ENCODE assay signal across 32 cellular contexts in genomic region chr1:203091761-203092330, GRCh38. TPM values are rescaled to one million over a fixed set of nuclear protein-coding genes. Genes with fewer than 3 reads are reported as not detected.
"Had no signal": no experiment of that assay in that cellular context is flagged by ENCODE, and none has a peak within 500 bp of the region (broad histone marks: within the 10 kb centered on the region; RNA-seq: fewer than 3 reads in every experiment).

No MANE protein-coding gene starts in this region.

- H3K4me3 Mint-ChIP-seq: activated naive CD8-positive, alpha-beta T cell; activated T-cell treated with anti-CD3 and anti-CD28 coated beads, Interleukin-2, amount 50 U/mL, for 4 hours; endodermal cell; natural killer cell; stimulated activated naive B cell treated with anti-CD40 and anti-IgM and Interleukin-4, amounts not matched to agents 10 μg/mL and 1 μg/mL and 100 μg/mL, for 72 hours had no signal

- H3K4me1 ChIP-seq: adrenal gland, lower lobe of right lung, pancreas, uterus had no signal

- H3K27me3 ChIP-seq: dorsolateral prefrontal cortex, pancreas, testis, uterus had no signal

- ATAC-seq: activated CD4-positive, CD25-positive, alpha-beta regulatory T cell treated with anti-CD3 and anti-CD28 coated beads, Interleukin-2, amount 50 U/mL, for 24 hours; activated T-cell treated with anti-CD3 and anti-CD28 coated beads, Interleukin-2, amount 50 U/mL, for 4 hours; heart left ventricle; lower lobe of right lung; natural killer cell; pancreas; right cardiac atrium; stimulated activated naive B cell treated with anti-CD40 and anti-IgM and Interleukin-4, amounts not matched to agents 10 μg/mL and 1 μg/mL and 100 μg/mL, for 72 hours had no signal

- H3K27ac Mint-ChIP-seq: activated naive CD8-positive, alpha-beta T cell; activated T-helper 2 cell treated with anti-CD3 and anti-CD28 coated beads, Interferon-gamma antibody, Interleukin-2, Interleukin-4, amounts not matched to agents 10 μg/mL and 5 μg/mL and 100 μg/mL, durations not matched to agents 14 hours and 24 hours and 36 hours; endodermal cell; natural killer cell; stimulated activated naive B cell treated with anti-CD40 and anti-IgM and Interleukin-4, amounts not matched to agents 10 μg/mL and 1 μg/mL and 100 μg/mL, for 72 hours had no signal

- H3K4me3 ChIP-seq: adrenal gland, dorsolateral prefrontal cortex, heart left ventricle, lower lobe of right lung, pancreas, skin epidermis, testis, uterus had no signal

- DNase-seq: activated CD4-positive, alpha-beta T cell treated with anti-CD3 and anti-CD28 coated beads, Interleukin-2, amount 50 U/mL, for 1 hour; activated CD8-positive, alpha-beta memory T cell treated with anti-CD3 and anti-CD28 coated beads, Interleukin-2, amount 50 U/mL, for 48 hours; activated naive CD4-positive, alpha-beta T cell; activated T-cell treated with anti-CD3 and anti-CD28 coated beads, Interleukin-2, amount 50 U/mL, for 4 hours; adrenal gland; central memory CD4-positive, alpha-beta T cell; dorsolateral prefrontal cortex; endodermal cell; heart left ventricle; kidney; lower lobe of right lung; natural killer cell; pancreas; right cardiac atrium; stimulated activated CD4-positive, alpha-beta T cell treated with anti-CD3 and anti-CD28 coated beads, Interleukin-15, amount 100 ng/mL, for 24 hours; stimulated activated CD8-positive, alpha-beta memory T cell treated with anti-CD3 and anti-CD28 coated beads, Interleukin-4, amount 100 ng/mL, for 48 hours; stimulated activated naive B cell treated with anti-CD40 and anti-IgM and Interleukin-4, amounts not matched to agents 10 μg/mL and 1 μg/mL and 100 μg/mL, for 72 hours; SW 1271; T-helper 2 cell; testis; trophoblast cell; uterus had no signal

- H3K4me1 Mint-ChIP-seq: natural killer cell; stimulated activated naive B cell treated with anti-CD40 and anti-IgM and Interleukin-4, amounts not matched to agents 10 μg/mL and 1 μg/mL and 100 μg/mL, for 72 hours had no signal

- H3K36me3 ChIP-seq: adrenal gland, heart left ventricle, lower lobe of right lung, pancreas, uterus had no signal

- H3K9me3 ChIP-seq: pancreas, testis had no signal

- H3K27ac ChIP-seq: adrenal gland, epithelial cell of prostate, heart left ventricle, lower lobe of right lung, pancreas, skin epidermis, uterus had no signal

RNA-seq across cellular contexts. Expression of gene MYOG, which starts 6.0 kb away (rescaled TPM):
- total RNA-seq: activated T-cell treated with anti-CD3 and anti-CD28 coated beads, Interleukin-2, amount 50 U/mL, for 4 hours; activated T-helper 2 cell treated with anti-CD3 and anti-CD28 coated beads, Interferon-gamma antibody, Interleukin-2, Interleukin-4, amounts not matched to agents 10 μg/mL and 5 μg/mL and 100 μg/mL, durations not matched to agents 14 hours and 24 hours and 36 hours; adrenal gland; astrocyte; endodermal cell; fibroblast of villous mesenchyme; heart left ventricle; kidney; lower lobe of right lung; mesenteric fat pad; mucosa of gallbladder; natural killer cell; pancreas; pulmonary artery endothelial cell; right cardiac atrium; uterus had no signal
- polyA plus RNA-seq: adrenal gland, heart left ventricle, right cardiac atrium had no signal

RNA-seq across cellular contexts. Expression of gene ADORA1, which starts 35.7 kb away (rescaled TPM):
- total RNA-seq: activated T-helper 2 cell treated with anti-CD3 and anti-CD28 coated beads, Interferon-gamma antibody, Interleukin-2, Interleukin-4, amounts not matched to agents 10 μg/mL and 5 μg/mL and 100 μg/mL, durations not matched to agents 14 hours and 24 hours and 36 hours; natural killer cell; pulmonary artery endothelial cell had no signal
